26 cellular contexts compared by ENCODE assay signal in genomic region chr4:140986045-140986444, GRCh38.
"Had no signal": no experiment of that assay in that cellular context is flagged by ENCODE, and none has a peak within 500 bp of the region (broad histone marks: within the 10 kb centered on the region; RNA-seq: fewer than 3 reads in every experiment).

No MANE protein-coding gene starts in this region.

- H3K27ac ChIP-seq: body of pancreas, foreskin keratinocyte, gastrocnemius medialis had no signal

- H3K4me3 ChIP-seq: adrenal gland, body of pancreas had no signal

- H3K27me3 ChIP-seq: adrenal gland, body of pancreas, gastrocnemius medialis had no signal

- H3K36me3 ChIP-seq: adrenal gland, gastrocnemius medialis had no signal

- DNase-seq: activated CD4-positive, alpha-beta memory T cell treated with anti-CD3 and anti-CD28 coated beads for 36 hours; activated CD4-positive, alpha-beta T cell treated with anti-CD3 and anti-CD28 coated beads for 36 hours; activated CD4-positive, alpha-beta T cell treated with anti-CD3 and anti-CD28 coated beads, Interleukin-2, amount 10 ng/mL, durations not matched to agents 24 days and 14 days; activated CD4-positive, CD25-positive, alpha-beta regulatory T cell; activated CD4-positive, CD25-positive, alpha-beta regulatory T cell treated with anti-CD3 and anti-CD28 coated beads, Interleukin-2, amount 50 U/mL, for 72 hours; activated CD8-positive, alpha-beta memory T cell treated with anti-CD3 and anti-CD28 coated beads, Interleukin-2, amount 10 ng/mL, durations not matched to agents 7 days and 5 days; activated CD8-positive, alpha-beta memory T cell treated with anti-CD3 and anti-CD28 coated beads, Interleukin-2, amount 50 U/mL, for 4 hours; activated CD8-positive, alpha-beta T cell treated with anti-CD3 and anti-CD28 coated beads, Interleukin-2, amount 10 ng/mL, durations not matched to agents 7 days and 5 days; activated effector memory CD4-positive, alpha-beta T cell treated with anti-CD3 and anti-CD28 coated beads, Interleukin-2, amount 50 U/mL, for 16 hours; activated naive CD4-positive, alpha-beta T cell treated with anti-CD3 and anti-CD28 coated beads for 36 hours; activated naive CD8-positive, alpha-beta T cell treated with anti-CD3 and anti-CD28 coated beads for 36 hours; activated naive CD8-positive, alpha-beta T cell treated with anti-CD3 and anti-CD28 coated beads, Interleukin-2, amount 50 U/mL, for 24 hours; activated T-cell treated with anti-CD3 and anti-CD28 coated beads, Interleukin-2, amount 50 U/mL, for 1 hour; activated T-cell treated with anti-CD3 and anti-CD28 coated beads, Interleukin-2, amount 50 U/mL, for 48 hours; adrenal gland; amygdala; aorta; body of pancreas; cortex of kidney; dermis blood vessel endothelial cell; effector CD4-positive, alpha-beta T cell; effector memory CD8-positive, alpha-beta T cell; erythroblast; foreskin keratinocyte; gastrocnemius medialis; T-helper 2 cell had no signal

- H3K9me3 ChIP-seq: adrenal gland, body of pancreas, gastrocnemius medialis had no signal

- ATAC-seq: activated CD4-positive, alpha-beta T cell treated with anti-CD3 and anti-CD28 coated beads for 36 hours; activated CD8-positive, alpha-beta memory T cell treated with anti-CD3 and anti-CD28 coated beads, Interleukin-2, amount 10 ng/mL, durations not matched to agents 7 days and 5 days; activated CD8-positive, alpha-beta T cell treated with anti-CD3 and anti-CD28 coated beads, Interleukin-2, amount 10 ng/mL, durations not matched to agents 7 days and 5 days; activated naive CD8-positive, alpha-beta T cell treated with anti-CD3 and anti-CD28 coated beads, Interleukin-2, amount 50 U/mL, for 24 hours; body of pancreas; effector memory CD8-positive, alpha-beta T cell; foreskin keratinocyte had no signal

- H3K4me1 ChIP-seq: body of pancreas, foreskin keratinocyte had no signal
